13 cellular contexts compared by ENCODE assay signal in genomic region chr6:151108548-151108947, GRCh38.
DNase-seq lines count a peak whose midpoint lies in the region; ATAC-seq and TF ChIP-seq lines count a peak whose summit lies in the region.
"Had no signal": no experiment of that assay in that cellular context is flagged by ENCODE, and none has a peak within 500 bp of the region (broad histone marks: within the 10 kb centered on the region; RNA-seq: fewer than 3 reads in every experiment).

No MANE protein-coding gene starts in this region.

- H3K9ac ChIP-seq in mesenchymal stem cell (ENCODE audit: low read length), result no peak overlapping the region

- no peaks in the 10 kb centered on the region for H3K9me3 ChIP-seq in mesenchymal stem cell (ENCODE audit: control insufficient read depth, low read length)
- H3K9me3 ChIP-seq: Caco-2 had no signal

- H3K4me1 ChIP-seq in GM23338 (ENCODE audit: insufficient read depth), result peaks cover 14% of the 10 kb centered on the region
- peaks cover 1% of the 10 kb centered on the region for H3K4me1 ChIP-seq in mesenchymal stem cell (ENCODE audit: control insufficient read depth, insufficient read depth, low read depth, low read length)
- H3K4me1 ChIP-seq: Caco-2 had no signal

- H3K36me3 Mint-ChIP-seq in GM23338 (ENCODE audit: low read depth), result no peaks in the 10 kb centered on the region
- peaks cover 3% of the 10 kb centered on the region; the same call in 1 of the 2 replicates for H3K36me3 Mint-ChIP-seq in WTC11

- peak overlapping the region; percentile 43 for H2AK5ac ChIP-seq in mesenchymal stem cell (ENCODE audit: low read length, severe bottlenecking)

- H3K36me3 ChIP-seq in GM23338 (ENCODE audit: insufficient read depth), result no peaks in the 10 kb centered on the region; the same call in 1 of the 2 replicates
- peaks cover 0 to 3% of the 10 kb centered on the region in 2 experiments for H3K36me3 ChIP-seq in mesenchymal stem cell (ENCODE audit: control insufficient read depth in 1 of 2, insufficient read depth in 2 of 2, low read depth in 1 of 2, low read length in 2 of 2)

- H3K4me1 Mint-ChIP-seq in GM23338 (peaks cover 10% of the 10 kb centered on the region; the same call in 2 of the 3 replicates), WTC11 (peaks cover 17% of the 10 kb centered on the region)

- no peak for TF ChIP-seq CTCF in AG10803 (conservative IDR thresholded peaks at IDR 0.05; ENCODE audit: low read length)
- no peak for TF ChIP-seq CTCF in GM23338 (conservative IDR thresholded peaks at IDR 0.05; ENCODE audit: low read depth in 2 of 2)
- TF ChIP-seq CTCF in WTC11 (IDR thresholded peaks at IDR 0.05), result no peak

- H3K9me2 ChIP-seq in GM23338 (ENCODE audit: insufficient read depth), result no peaks in the 10 kb centered on the region

- H3K18ac ChIP-seq in mesenchymal stem cell (ENCODE audit: low read depth in 1 of 2, low read length in 2 of 2), result peak overlapping the region in 1 of 2 experiments; percentile 84

- no peak overlapping the region for H3K4me3 Mint-ChIP-seq in GM23338
- H3K4me3 Mint-ChIP-seq in WTC11, result no peak overlapping the region
- H3K4me3 Mint-ChIP-seq: CD4-positive, alpha-beta T cell had no signal

- H3F3A ChIP-seq in GM23338 (replicated peaks; ENCODE audit: low read depth), result 0 out of 2 replicates have a peak, but pooled peaks cover 2% of the 10 kb centered on the region

- H3K27ac ChIP-seq in GM23338 (ENCODE audit: low read depth) (peak overlapping the region; percentile 41; the same call in 1 of the 2 replicates), mesenchymal stem cell (ENCODE audit: low read length, poor library complexity, severe bottlenecking) (no peak overlapping the region), caudate nucleus (ENCODE audit: low read depth, low read length) (no peak overlapping the region)
- H3K27ac ChIP-seq: C4-2B had no signal

- 80% methylated on average over 4 of the region's 6 CpGs for WGBS in mesenchymal stem cell

- peak overlapping the region in 1 of 2 experiments; percentile 75 for H3K4ac ChIP-seq in mesenchymal stem cell (ENCODE audit: low read depth in 1 of 2, low read length in 2 of 2)

- H3K27ac Mint-ChIP-seq in GM23338, result no peak overlapping the region
- 0 out of 2 replicates have a peak overlapping the region, but pooled peaks have one; percentile 6 for H3K27ac Mint-ChIP-seq in WTC11
- H3K27ac Mint-ChIP-seq: CD4-positive, alpha-beta T cell had no signal

- no peak overlapping the region for H4K91ac ChIP-seq in mesenchymal stem cell (ENCODE audit: low read length)

- H3K4me3 ChIP-seq in AG10803 (ENCODE audit: low read length) (no peak overlapping the region), GM23338 (no peak overlapping the region), mesenchymal stem cell (ENCODE audit: insufficient read depth in 1 of 2, low read depth in 1 of 2, low read length in 2 of 2) (no peak overlapping the region)

- H3K27me3 Mint-ChIP-seq in GM23338 (ENCODE audit: insufficient read depth, low read depth, poor library complexity), result peaks cover 7% of the 10 kb centered on the region
- H3K27me3 Mint-ChIP-seq in WTC11 (ENCODE audit: low read depth), result no peaks in the 10 kb centered on the region

- H2BK15ac ChIP-seq in mesenchymal stem cell (ENCODE audit: low read depth, poor library complexity, severe bottlenecking), result no peak overlapping the region

- H4K8ac ChIP-seq in mesenchymal stem cell (ENCODE audit: low read length), result no peak overlapping the region

- H3K9me3 Mint-ChIP-seq in GM23338 (no peaks in the 10 kb centered on the region), WTC11 (no peaks in the 10 kb centered on the region)
- H3K9me3 Mint-ChIP-seq: CD4-positive, alpha-beta T cell had no signal

- H3K79me2 ChIP-seq in GM23338 (replicated peaks; ENCODE audit: insufficient read depth), result no peaks in the 10 kb centered on the region

- no peaks in the 10 kb centered on the region for H3K27me3 ChIP-seq in GM23338 (ENCODE audit: insufficient read depth)
- H3K27me3 ChIP-seq in mesenchymal stem cell (ENCODE audit: control insufficient read depth in 1 of 2, insufficient read depth in 1 of 2, low read length in 2 of 2), result peaks cover 0 to 4% of the 10 kb centered on the region in 2 experiments

- no peak overlapping the region for H3K23ac ChIP-seq in mesenchymal stem cell (ENCODE audit: low read length in 2 of 2)

- no peaks in the 10 kb centered on the region for H3K79me1 ChIP-seq in mesenchymal stem cell (replicated peaks; ENCODE audit: low read length, poor library complexity, severe bottlenecking)

- H2BK5ac ChIP-seq in mesenchymal stem cell (ENCODE audit: low read depth, low read length, poor library complexity, severe bottlenecking), result no peak overlapping the region

- POLR2A ChIA-PET in WTC11 (lab: Charles Lee), result interaction anchor here (0.6 to 0.9 kb wide), 2 partner anchors 35 to 141 kb away, joined by 3 read pairs; no protein-coding TSS in a partner anchor

- DNase-seq in AG10803 (ENCODE audit: low read depth), result peak; percentile 4
- peak; percentile 27 for DNase-seq in GM23338 (ENCODE audit: low spot score)
- DNase-seq in WTC11 (ENCODE audit: low spot score), result no peak
- peak; percentile 40 for DNase-seq in mesenchymal stem cell
- no peak for DNase-seq in caudate nucleus (lab: John Stamatoyannopoulos, UW)
- no peak for DNase-seq in NCI-H69 (lab: John Stamatoyannopoulos, UW)
- DNase-seq in stimulated activated CD4-positive, alpha-beta T cell treated with anti-CD3 and anti-CD28 coated beads, Interleukin-2, amount 100 ng/mL, for 48 hours, result no peak
- DNase-seq: AML-193; Caco-2; CD4-positive, alpha-beta T cell; GOT3; H7 had no signal

- H3K14ac ChIP-seq in mesenchymal stem cell (ENCODE audit: low read length in 2 of 2), result no peak overlapping the region

- H4K20me1 ChIP-seq in GM23338 (replicated peaks; ENCODE audit: insufficient read depth), result no peaks in the 10 kb centered on the region

- CTCF ChIA-PET in WTC11 (lab: Charles Lee), result interaction anchor here (0.6 to 1.8 kb wide), 5 partner anchors 94 to 296 kb away, joined by 3 to 7 read pairs (median 4); no protein-coding TSS in a partner anchor

- peak overlapping the region in 1 of 2 experiments; percentile 65 for H2BK12ac ChIP-seq in mesenchymal stem cell (ENCODE audit: low read length in 2 of 2)

- no peak overlapping the region for H2AFZ ChIP-seq in GM23338
- no peak overlapping the region for H2AFZ ChIP-seq in mesenchymal stem cell (ENCODE audit: low read depth, low read length)

- H3K4me2 ChIP-seq in GM23338 (no peak overlapping the region), mesenchymal stem cell (ENCODE audit: low read length, poor library complexity, severe bottlenecking) (no peak overlapping the region)

- H2BK120ac ChIP-seq in mesenchymal stem cell (ENCODE audit: low read depth, low read length), result no peak overlapping the region

- ATAC-seq in GM23338, result peak; percentile 22; the same call in 2 of the 3 replicates
- peak; percentile 25; the same call in 1 of the 2 replicates for ATAC-seq in WTC11

TF ChIP-seq in GM23338, 12 proteins besides CTCF, POLR2A, EP300 and RAD21 (continues in another document):
- TF ChIP-seq ETS1 (IDR thresholded peaks at IDR 0.05), result no peak

TF ChIP-seq in WTC11, 78 proteins besides CTCF, POLR2A, EP300 and RAD21:
- TF ChIP-seq ESRRA (CRISPR knock-in tag; IDR thresholded peaks at IDR 0.05; ENCODE audit: borderline replicate concordance) (no peak), ZNF121 (CRISPR knock-in tag; IDR thresholded peaks at IDR 0.05) (no peak), ATF1 (CRISPR knock-in tag; IDR thresholded peaks at IDR 0.05) (no peak), KAT7 (CRISPR knock-in tag; IDR thresholded peaks at IDR 0.05; ENCODE audit: borderline replicate concordance) (no peak), PRRX2 (CRISPR knock-in tag; IDR thresholded peaks at IDR 0.05) (no peak), CBFB (CRISPR knock-in tag; IDR thresholded peaks at IDR 0.05; ENCODE audit: low read depth) (no peak), ZNF263 (CRISPR knock-in tag; IDR thresholded peaks at IDR 0.05; ENCODE audit: low read depth) (no peak), AR (CRISPR knock-in tag; IDR thresholded peaks at IDR 0.05) (no peak), ZSCAN18 (CRISPR knock-in tag; IDR thresholded peaks at IDR 0.05) (no peak)

Comparison
In these comparisons a context has a peak if more than half of its experiments do, and no peak if none do; other contexts are left out.
1. DNase-seq: peak in AG10803 (single experiment), GM23338 (single experiment) and mesenchymal stem cell (single experiment); none in WTC11 (single experiment), caudate nucleus (0 of 61), NCI-H69 (single experiment) and stimulated activated CD4-positive, alpha-beta T cell treated with anti-CD3 and anti-CD28 coated beads, Interleukin-2, amount 100 ng/mL, for 48 hours (0 of 2).